Comparison of ENCODE assay signal across 15 cellular contexts in the genomic region with DNA sequence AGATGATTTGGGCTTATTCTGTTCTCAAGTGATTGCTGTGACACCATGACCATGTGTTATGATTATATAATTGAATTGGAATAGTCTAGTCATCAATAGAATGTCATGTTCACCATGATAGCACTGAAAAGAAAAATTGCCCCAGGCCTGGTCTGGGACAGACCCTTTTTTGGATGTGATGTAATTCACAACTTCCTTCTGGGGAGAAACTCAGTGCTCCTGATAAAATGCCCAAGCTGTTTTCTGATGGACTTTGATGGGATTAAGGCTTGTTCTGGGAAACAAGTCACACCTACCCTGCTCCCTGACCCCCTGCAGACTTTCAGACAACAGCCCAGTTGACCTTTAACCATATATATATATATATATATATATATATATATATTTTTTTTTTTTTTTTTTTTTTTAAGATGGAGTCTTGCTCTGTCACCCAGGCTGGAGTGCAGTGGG.
"Had no signal": no experiment of that assay in that cellular context is flagged by ENCODE, and none has a peak within 500 bp of the region (broad histone marks: within the 10 kb centered on the region; RNA-seq: fewer than 3 reads in every experiment).

No MANE protein-coding gene starts in this region.

- H3K9me3 Mint-ChIP-seq: memory B cell; nephron; stimulated activated memory B cell treated with anti-CD40 and anti-IgM and Interleukin-4, amounts not matched to agents 10 μg/mL and 1 μg/mL and 100 μg/mL, for 72 hours had no signal

- DNase-seq: activated CD4-positive, alpha-beta T cell treated with anti-CD3 and anti-CD28 coated beads for 4 hours; activated CD8-positive, alpha-beta memory T cell treated with anti-CD3 and anti-CD28 coated beads for 24 hours; activated effector memory CD4-positive, alpha-beta T cell treated with Interleukin-2 at 50 U/mL for 16 hours; activated T-cell treated with anti-CD3 and anti-CD28 coated beads for 4 hours; foreskin keratinocyte; left lung; psoas muscle; right lobe of liver; substantia nigra; SW 1271; transverse colon had no signal

- H3K36me3 Mint-ChIP-seq: memory B cell; stimulated activated memory B cell treated with anti-CD40 and anti-IgM and Interleukin-4, amounts not matched to agents 10 μg/mL and 1 μg/mL and 100 μg/mL, for 72 hours had no signal

- H3K27me3 Mint-ChIP-seq: memory B cell; stimulated activated memory B cell treated with anti-CD40 and anti-IgM and Interleukin-4, amounts not matched to agents 10 μg/mL and 1 μg/mL and 100 μg/mL, for 72 hours had no signal

- H3K27ac ChIP-seq: cardiac muscle cell, foreskin keratinocyte, left lung, psoas muscle, right lobe of liver, transverse colon had no signal

- H3K27ac Mint-ChIP-seq: memory B cell; stimulated activated memory B cell treated with anti-CD40 and anti-IgM and Interleukin-4, amounts not matched to agents 10 μg/mL and 1 μg/mL and 100 μg/mL, for 72 hours had no signal

- ATAC-seq: foreskin keratinocyte; left lung; psoas muscle; stimulated activated memory B cell treated with anti-CD40 and anti-IgM and Interleukin-4, amounts not matched to agents 10 μg/mL and 1 μg/mL and 100 μg/mL, for 72 hours had no signal

- H3K9me3 ChIP-seq: left lung, psoas muscle, right lobe of liver, transverse colon had no signal

- H3K4me1 ChIP-seq: psoas muscle, right lobe of liver, transverse colon had no signal

- H3K27me3 ChIP-seq: cardiac muscle cell, foreskin keratinocyte, left lung, right lobe of liver, transverse colon had no signal

- H3K36me3 ChIP-seq: cardiac muscle cell, left lung, right lobe of liver, transverse colon had no signal

- H3K4me3 ChIP-seq: cardiac muscle cell, left lung, psoas muscle, right lobe of liver, transverse colon had no signal

- H3K4me3 Mint-ChIP-seq: memory B cell; nephron; stimulated activated memory B cell treated with anti-CD40 and anti-IgM and Interleukin-4, amounts not matched to agents 10 μg/mL and 1 μg/mL and 100 μg/mL, for 72 hours had no signal
